ENCODE assay signal across 9 cellular contexts in the genomic region with DNA sequence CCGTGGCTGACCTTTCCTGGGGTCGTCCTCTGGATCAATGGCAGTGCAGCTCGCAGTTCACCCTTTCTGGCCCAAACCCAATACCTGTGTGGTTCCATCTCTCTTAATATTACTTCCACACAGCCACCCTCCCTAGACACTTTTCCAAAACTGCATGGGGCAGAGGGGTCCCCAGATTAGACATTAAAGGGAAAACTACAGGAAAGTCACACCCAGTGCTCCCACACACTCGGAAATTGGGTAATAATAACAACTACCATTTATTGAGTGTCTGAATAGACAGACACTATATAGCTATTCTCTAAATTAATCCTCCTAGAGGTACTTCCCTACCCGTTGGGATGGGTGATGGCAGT. TPM values are rescaled to one million over a fixed set of nuclear protein-coding genes. Genes with fewer than 3 reads are reported as not detected.
DNase-seq lines count a peak whose midpoint lies in the region; TF ChIP-seq lines count a peak whose summit lies in the region.
"Had no signal": no experiment of that assay in that cellular context is flagged by ENCODE, and none has a peak within 500 bp of the region (broad histone marks: within the 10 kb centered on the region; RNA-seq: fewer than 3 reads in every experiment).

No MANE protein-coding gene starts in this region.

- H3K9ac ChIP-seq in Loucy (ENCODE audit: low read depth, low read length, poor library complexity, severe bottlenecking): no peak overlapping the region
- no peak overlapping the region for H3K9ac ChIP-seq in parathyroid adenoma
- H3K9ac ChIP-seq in smooth muscle cell (ENCODE audit: low read depth): no peak overlapping the region

- H3K79me2 ChIP-seq in DOHH2 (ENCODE audit: control insufficient read depth, low read length) (no peaks in the 10 kb centered on the region), Loucy (ENCODE audit: insufficient read depth, low read length) (no peaks in the 10 kb centered on the region), parathyroid adenoma (peaks cover 42% of the 10 kb centered on the region), smooth muscle cell (ENCODE audit: low read depth) (peaks cover 42% of the 10 kb centered on the region)

- WGBS in smooth muscle cell (ENCODE audit: low lambda C conversion rate): 84% methylated on average over 5 of the region's 5 CpGs
- 11% methylated on average over 5 of the region's 5 CpGs for WGBS in esophagus muscularis mucosa

- peak overlapping the region; percentile 49; the same call in 1 of the 2 replicates for H3K4me2 ChIP-seq in DOHH2 (ENCODE audit: low read length)
- peak overlapping the region; percentile 48 for H3K4me2 ChIP-seq in Loucy (ENCODE audit: low read depth, low read length, poor library complexity, severe bottlenecking)
- peak overlapping the region; percentile 49 for H3K4me2 ChIP-seq in parathyroid adenoma (ENCODE audit: low read length)
- no peak overlapping the region for H3K4me2 ChIP-seq in smooth muscle cell

- H2AFZ ChIP-seq in Loucy (ENCODE audit: low read length): no peak overlapping the region
- H2AFZ ChIP-seq in parathyroid adenoma: peak overlapping the region; percentile 70
- no peak overlapping the region for H2AFZ ChIP-seq in smooth muscle cell (ENCODE audit: low read depth)

- H3K4me3 ChIP-seq in DOHH2 (ENCODE audit: low read length) (peak overlapping the region; percentile 54), Loucy (ENCODE audit: low read length, poor library complexity, severe bottlenecking) (peak overlapping the region; percentile 56), parathyroid adenoma (ENCODE audit: low read depth, low read length) (peak overlapping the region; percentile 24), smooth muscle cell (no peak overlapping the region), esophagus muscularis mucosa (peak overlapping the region in 1 of 4 donors; percentile 29)

- TF ChIP-seq CTCF in DOHH2 (IDR thresholded peaks at IDR 0.05; ENCODE audit: low read depth, low read length, poor library complexity, severe bottlenecking) (no peak), Loucy (conservative IDR thresholded peaks at IDR 0.05; ENCODE audit: low read length) (no peak), chondrocyte (IDR thresholded peaks at IDR 0.05) (no peak), parathyroid adenoma (IDR thresholded peaks at IDR 0.05) (no peak), smooth muscle cell (IDR thresholded peaks at IDR 0.05; ENCODE audit: borderline replicate concordance, insufficient read depth, poor library complexity, severe bottlenecking) (no peak), esophagus muscularis mucosa (IDR thresholded peaks at IDR 0.05) (no peak)

- intact Hi-C loops in esophagus muscularis mucosa (cut with DNase I): no loop called here

- H3K9me3 ChIP-seq in DOHH2 (ENCODE audit: control insufficient read depth, insufficient read depth, low read length) (no peaks in the 10 kb centered on the region), Loucy (ENCODE audit: insufficient read depth, low read depth, low read length) (no peaks in the 10 kb centered on the region), parathyroid adenoma (ENCODE audit: control insufficient read depth, low read length) (no peaks in the 10 kb centered on the region), smooth muscle cell (replicated peaks; ENCODE audit: low read depth) (no peaks in the 10 kb centered on the region), esophagus muscularis mucosa (no peaks in the 10 kb centered on the region)

- H3F3A ChIP-seq in DOHH2 (ENCODE audit: control insufficient read depth, insufficient read depth): 0 out of 2 replicates have a peak, but pooled peaks cover 3% of the 10 kb centered on the region
- no peaks in the 10 kb centered on the region for H3F3A ChIP-seq in Loucy (ENCODE audit: low read depth)
- peaks cover 9% of the 10 kb centered on the region for H3F3A ChIP-seq in smooth muscle cell (ENCODE audit: low read depth)

- H3K27ac Mint-ChIP-seq in chondrocyte (ENCODE audit: unreplicated experiment): peak overlapping the region; percentile 13

- H3K4me1 ChIP-seq in DOHH2 (ENCODE audit: control insufficient read depth, low read length) (peaks cover 11% of the 10 kb centered on the region), Loucy (ENCODE audit: insufficient read depth, low read length, poor library complexity, severe bottlenecking) (peaks cover 11% of the 10 kb centered on the region), parathyroid adenoma (peaks cover 30% of the 10 kb centered on the region), smooth muscle cell (ENCODE audit: low read depth) (peaks cover 28% of the 10 kb centered on the region), esophagus muscularis mucosa (peaks cover 33 to 46% (median 41%) of the 10 kb centered on the region in 4 donors)

- H3K36me3 ChIP-seq in DOHH2 (ENCODE audit: control insufficient read depth, low read length) (no peaks in the 10 kb centered on the region), Loucy (ENCODE audit: insufficient read depth, low read length) (no peaks in the 10 kb centered on the region), parathyroid adenoma (ENCODE audit: control insufficient read depth, insufficient read depth, low read length) (no peaks in the 10 kb centered on the region), smooth muscle cell (ENCODE audit: low read depth) (no peaks in the 10 kb centered on the region), esophagus muscularis mucosa (no peaks in the 10 kb centered on the region)

- peak overlapping the region; percentile 59 for H3K4me3 Mint-ChIP-seq in chondrocyte (ENCODE audit: unreplicated experiment)

- no peak for DNase-seq in chondrocyte (ENCODE audit: low spot score)
- DNase-seq in smooth muscle cell (lab: John Stamatoyannopoulos, UW; ENCODE audit: unreplicated experiment): no peak
- DNase-seq in DMS114 treated with DMSO at 0.1 percent for 48 hours (lab: John Stamatoyannopoulos, UW; ENCODE audit: unreplicated experiment): no peak
- DNase-seq in esophagus muscularis mucosa (ENCODE audit: extremely low spot score): no peak
- DNase-seq: cortex of kidney had no signal

- H3K27me3 Mint-ChIP-seq in chondrocyte (ENCODE audit: low read depth): no peaks in the 10 kb centered on the region

- H3K9me2 ChIP-seq in DOHH2 (replicated peaks; ENCODE audit: control insufficient read depth, low read length) (no peaks in the 10 kb centered on the region), Loucy (replicated peaks; ENCODE audit: low read depth, low read length) (no peaks in the 10 kb centered on the region)

- H3K27me3 ChIP-seq in DOHH2 (ENCODE audit: control insufficient read depth, low read length) (peaks cover 38% of the 10 kb centered on the region), Loucy (ENCODE audit: insufficient read depth, low read length, poor library complexity, severe bottlenecking) (peaks cover 43% of the 10 kb centered on the region), parathyroid adenoma (ENCODE audit: control insufficient read depth, insufficient read depth, low read length) (no peaks in the 10 kb centered on the region), smooth muscle cell (ENCODE audit: low read depth) (no peaks in the 10 kb centered on the region), esophagus muscularis mucosa (no peaks in the 10 kb centered on the region)

- H3K27ac ChIP-seq in DOHH2 (ENCODE audit: low read depth, low read length) (no peak overlapping the region), parathyroid adenoma (peak overlapping the region; percentile 46), smooth muscle cell (ENCODE audit: low read depth) (no peak overlapping the region), esophagus muscularis mucosa (replicated peaks in 1 of 4) (peak overlapping the region in 1 of 4 donors; percentile 44)
- H3K27ac ChIP-seq: HL-60 had no signal

- TF ChIP-seq EP300 in esophagus muscularis mucosa (IDR thresholded peaks at IDR 0.05): no peak

- H3K36me3 Mint-ChIP-seq in chondrocyte (ENCODE audit: low read depth): no peaks in the 10 kb centered on the region

- peaks cover 42% of the 10 kb centered on the region for H3K4me1 Mint-ChIP-seq in chondrocyte (ENCODE audit: low read depth)

- no peak for TF ChIP-seq POLR2A in esophagus muscularis mucosa (IDR thresholded peaks at IDR 0.05; ENCODE audit: low read depth)

- 0 out of 2 replicates have a peak, but pooled peaks cover 4% of the 10 kb centered on the region for H4K20me1 ChIP-seq in DOHH2 (ENCODE audit: control insufficient read depth, insufficient read depth, low read depth, low read length)
- no peaks in the 10 kb centered on the region for H4K20me1 ChIP-seq in Loucy (ENCODE audit: insufficient read depth, low read length, poor library complexity, severe bottlenecking)
- peaks cover 36% of the 10 kb centered on the region for H4K20me1 ChIP-seq in smooth muscle cell (ENCODE audit: low read depth)

- no peaks in the 10 kb centered on the region for H3K9me3 Mint-ChIP-seq in chondrocyte (ENCODE audit: low read depth)

RNA-seq across cellular contexts. Expression of a gene that starts 0.6 kb away (rescaled TPM):
- 68.1 to 79.5 TPM (median 70.5 TPM) in 3 replicates for total RNA-seq in chondrocyte
- total RNA-seq in smooth muscle cell: 16.6 and 17.2 TPM in 2 replicates
- polyA plus RNA-seq in smooth muscle cell: 27.0 and 61.2 TPM in 2 replicates
- 10 to 100 TPM; 51.9 to 89.4 (median 71.9) TPM for total RNA-seq in esophagus muscularis mucosa

RNA-seq across cellular contexts. Expression of a gene that starts 25.5 kb away (rescaled TPM):
- total RNA-seq in chondrocyte (4,282 to 4,899 TPM (median 4,793 TPM) in 3 replicates), smooth muscle cell (under 0.01 TPM in 2 replicates), esophagus muscularis mucosa (under 1 TPM in 2 of 4 donors, not detected in 2; under 0.01 TPM)
- 4.5 TPM in 1 of 2 replicates, not detected in the other for polyA plus RNA-seq in smooth muscle cell

RNA-seq across cellular contexts. Expression of a gene that starts 26.9 kb away (rescaled TPM):
- 1,613 to 1,880 TPM (median 1,738 TPM) in 3 replicates for total RNA-seq in chondrocyte
- under 0.01 TPM in 2 replicates for total RNA-seq in smooth muscle cell
- polyA plus RNA-seq in smooth muscle cell: 3.8 TPM in 1 of 2 replicates, not detected in the other
- under 1 TPM in 2 of 4 donors, not detected in 2; under 0.01 TPM for total RNA-seq in esophagus muscularis mucosa

RNA-seq across cellular contexts. Expression of a gene that starts 36.0 kb away (rescaled TPM):
- total RNA-seq in chondrocyte (2.2 to 2.4 TPM (median 2.2 TPM) in 3 replicates), smooth muscle cell (2.7 and 4.8 TPM in 2 replicates), esophagus muscularis mucosa (1 to 10 TPM in 3 of 4 donors, under 1 TPM in 1; 0.66 to 2.3 (median 2.1) TPM)
- 5.3 and 5.5 TPM in 2 replicates for polyA plus RNA-seq in smooth muscle cell

Comparison
In these comparisons a context has a peak if more than half of its experiments do, and no peak if none do; other contexts are left out.
1. RNA of a gene that starts 25.5 kb away (total RNA-seq): 4,282 to 4,899 TPM in chondrocyte; under 0.01 TPM in smooth muscle cell and under 0.01 TPM in esophagus muscularis mucosa; every median in the first group is over 1,000 times any median in the second.
2. RNA of a gene that starts 26.9 kb away (total RNA-seq): 1,613 to 1,880 TPM in chondrocyte; under 0.01 TPM in smooth muscle cell and under 0.01 TPM in esophagus muscularis mucosa; every median in the first group is over 1,000 times any median in the second.